In genomic region chr20:23358923-23359572, GRCh38 we compare ENCODE assay signal across 1 cellular context.
TF ChIP-seq lines count a peak whose summit lies in the region.

No MANE protein-coding gene starts in this region.

TF ChIP-seq in WTC11, 78 proteins besides CTCF, POLR2A, EP300 and RAD21 (continued from another document):
- no peak for TF ChIP-seq ZNF425 (CRISPR knock-in tag; conservative IDR thresholded peaks at IDR 0.05)
- TF ChIP-seq TEAD1 (CRISPR knock-in tag; IDR thresholded peaks at IDR 0.05): no peak
- TF ChIP-seq FOXJ3 (CRISPR knock-in tag; IDR thresholded peaks at IDR 0.05; ENCODE audit: borderline replicate concordance): no peak
- no peak for TF ChIP-seq SOX15 (CRISPR knock-in tag; IDR thresholded peaks at IDR 0.05)
- no peak for TF ChIP-seq NFATC4 (CRISPR knock-in tag; IDR thresholded peaks at IDR 0.05)
- no peak for TF ChIP-seq ZNF532 (CRISPR knock-in tag; IDR thresholded peaks at IDR 0.05; ENCODE audit: borderline replicate concordance)
- no peak for TF ChIP-seq TP53 (CRISPR knock-in tag; IDR thresholded peaks at IDR 0.05)
- TF ChIP-seq USF1 (CRISPR knock-in tag; IDR thresholded peaks at IDR 0.05): no peak
